ENCODE assay signal across 17 cellular contexts in genomic region chr1:10897981-10898728, GRCh38.
DNase-seq lines count a peak whose midpoint lies in the region; ATAC-seq and TF ChIP-seq lines count a peak whose summit lies in the region.
"Had no signal": no experiment of that assay in that cellular context is flagged by ENCODE, and none has a peak within 500 bp of the region (broad histone marks: within the 10 kb centered on the region; RNA-seq: fewer than 3 reads in every experiment).

No MANE protein-coding gene starts in this region.

- no peak overlapping the region for H3K4me3 Mint-ChIP-seq in type B pancreatic cell
- H3K4me3 Mint-ChIP-seq: activated CD8-positive, alpha-beta memory T cell treated with anti-CD3 and anti-CD28 coated beads, Interleukin-2, amount 10 ng/mL, durations not matched to agents 7 days and 5 days; activated naive CD8-positive, alpha-beta T cell treated with anti-CD3 and anti-CD28 coated beads, Interleukin-2, amount 10 ng/mL, durations not matched to agents 7 days and 5 days had no signal

- peak overlapping the region; percentile 72 for H3K27ac Mint-ChIP-seq in type B pancreatic cell
- H3K27ac Mint-ChIP-seq: activated CD8-positive, alpha-beta memory T cell treated with anti-CD3 and anti-CD28 coated beads, Interleukin-2, amount 10 ng/mL, durations not matched to agents 7 days and 5 days; activated naive CD8-positive, alpha-beta T cell treated with anti-CD3 and anti-CD28 coated beads, Interleukin-2, amount 10 ng/mL, durations not matched to agents 7 days and 5 days had no signal

- CTCF ChIA-PET in RWPE1 (lab: Yijun Ruan, JAX): interaction anchor here (0.6 to 0.8 kb wide), 2 partner anchors 44 to 403 kb away, joined by 3 read pairs; no protein-coding TSS in a partner anchor

- no peaks in the 10 kb centered on the region for H3K36me3 Mint-ChIP-seq in type B pancreatic cell
- H3K36me3 Mint-ChIP-seq: activated CD8-positive, alpha-beta memory T cell treated with anti-CD3 and anti-CD28 coated beads, Interleukin-2, amount 10 ng/mL, durations not matched to agents 7 days and 5 days; activated naive CD8-positive, alpha-beta T cell treated with anti-CD3 and anti-CD28 coated beads, Interleukin-2, amount 10 ng/mL, durations not matched to agents 7 days and 5 days had no signal

- intact Hi-C loops in left cardiac atrium (cut with DNase I): no loop called here

- DNase-seq in cardiac muscle cell (ENCODE audit: low read depth in 1 of 2, low spot score in 1 of 2): peak in 1 of 2 donors; percentile 51
- DNase-seq in left cardiac atrium: no peak
- no peak for DNase-seq in RWPE1 (ENCODE audit: low spot score)
- DNase-seq in fibroblast of mammary gland (ENCODE audit: low read depth): peak; percentile 68
- no peak for DNase-seq in type B pancreatic cell (ENCODE audit: extremely low spot score, unreplicated experiment)
- no peak for DNase-seq in DMS153 (lab: John Stamatoyannopoulos, UW)
- no peak for DNase-seq in NCI-H748 treated with DMSO at 0.1 percent for 48 hours (lab: John Stamatoyannopoulos, UW)
- no peak for DNase-seq in NCI-H146 (lab: John Stamatoyannopoulos, UW)
- DNase-seq: activated CD8-positive, alpha-beta memory T cell treated with anti-CD3 and anti-CD28 coated beads, Interleukin-2, amount 10 ng/mL, durations not matched to agents 7 days and 5 days; activated naive CD8-positive, alpha-beta T cell treated with anti-CD3 and anti-CD28 coated beads, Interleukin-2, amount 10 ng/mL, durations not matched to agents 7 days and 5 days; dermis blood vessel endothelial cell; DMS79 treated with DMSO at 0.1 percent for 48 hours; left ventricle myocardium inferior; NCI-H345; Peyer's patch; stimulated activated CD4-positive, alpha-beta T cell treated with anti-CD3 and anti-CD28 coated beads, Interleukin-12 subunit alpha, Interleukin-12 subunit beta, amount 100 ng/mL, for 4 hours had no signal

- TF ChIP-seq CTCF in cardiac muscle cell (IDR thresholded peaks at IDR 0.05; ENCODE audit: low read depth, low read length) (no peak), RWPE1 (conservative IDR thresholded peaks at IDR 0.05; ENCODE audit: low read depth) (no peak), fibroblast of mammary gland (conservative IDR thresholded peaks at IDR 0.05; ENCODE audit: control insufficient read depth, insufficient read depth, low read depth, low read length) (no peak), type B pancreatic cell (conservative IDR thresholded peaks at IDR 0.05) (no peak)

- no peaks in the 10 kb centered on the region for H3K36me3 ChIP-seq in cardiac muscle cell
- H3K36me3 ChIP-seq: left ventricle myocardium inferior, neutrophil, Peyer's patch had no signal

- no peaks in the 10 kb centered on the region for H3K27me3 Mint-ChIP-seq in type B pancreatic cell
- H3K27me3 Mint-ChIP-seq: activated CD8-positive, alpha-beta memory T cell treated with anti-CD3 and anti-CD28 coated beads, Interleukin-2, amount 10 ng/mL, durations not matched to agents 7 days and 5 days had no signal

- H3K4me1 Mint-ChIP-seq in type B pancreatic cell (ENCODE audit: unreplicated experiment): peaks cover 25% of the 10 kb centered on the region
- H3K4me1 Mint-ChIP-seq: activated CD8-positive, alpha-beta memory T cell treated with anti-CD3 and anti-CD28 coated beads, Interleukin-2, amount 10 ng/mL, durations not matched to agents 7 days and 5 days; activated naive CD8-positive, alpha-beta T cell treated with anti-CD3 and anti-CD28 coated beads, Interleukin-2, amount 10 ng/mL, durations not matched to agents 7 days and 5 days had no signal

- H3K4me3 ChIP-seq in cardiac muscle cell (no peak overlapping the region), fibroblast of mammary gland (ENCODE audit: control insufficient read depth, low read depth, low read length) (no peak overlapping the region)
- H3K4me3 ChIP-seq: left ventricle myocardium inferior, Peyer's patch had no signal

- no peaks in the 10 kb centered on the region for H3K9me3 ChIP-seq in cardiac muscle cell (ENCODE audit: low read depth)
- H3K9me3 ChIP-seq: left ventricle myocardium inferior, neutrophil, Peyer's patch had no signal

- POLR2A ChIA-PET in RWPE1 (lab: Yijun Ruan, JAX; ENCODE audit: low non-redundant PET): no interaction called here

- peaks cover 21% of the 10 kb centered on the region for H3K4me1 ChIP-seq in cardiac muscle cell (ENCODE audit: low read depth)
- H3K4me1 ChIP-seq: left ventricle myocardium inferior had no signal

- H3K27me3 ChIP-seq in cardiac muscle cell: no peaks in the 10 kb centered on the region
- H3K27me3 ChIP-seq: Peyer's patch had no signal

- H3K27ac ChIP-seq in cardiac muscle cell: peak overlapping the region; percentile 23
- peak overlapping the region; percentile 100 for H3K27ac ChIP-seq in RWPE1
- H3K27ac ChIP-seq: left ventricle myocardium inferior, neutrophil, Peyer's patch had no signal

- no peaks in the 10 kb centered on the region for H3K9me3 Mint-ChIP-seq in type B pancreatic cell
- H3K9me3 Mint-ChIP-seq: activated naive CD8-positive, alpha-beta T cell treated with anti-CD3 and anti-CD28 coated beads, Interleukin-2, amount 10 ng/mL, durations not matched to agents 7 days and 5 days had no signal

- no peak for ATAC-seq in left cardiac atrium
